In genomic region chr2:16319425-16320245, GRCh38 we compare ENCODE assay signal across 16 cellular contexts.
"Had no signal": no experiment of that assay in that cellular context is flagged by ENCODE, and none has a peak within 500 bp of the region (broad histone marks: within the 10 kb centered on the region; RNA-seq: fewer than 3 reads in every experiment).

No MANE protein-coding gene starts in this region.

- H3K9me3 ChIP-seq: heart left ventricle, left ventricle myocardium inferior, neutrophil, upper lobe of right lung had no signal

- H3K9me3 Mint-ChIP-seq: activated naive CD8-positive, alpha-beta T cell treated with anti-CD3 and anti-CD28 coated beads, Interleukin-2, amount 50 U/mL, for 24 hours had no signal

- DNase-seq: activated CD8-positive, alpha-beta memory T cell treated with anti-CD3 and anti-CD28 coated beads, Interleukin-2, amount 50 U/mL, for 48 hours; activated CD8-positive, alpha-beta T cell treated with anti-CD3 and anti-CD28 coated beads, Interleukin-2, amount 10 ng/mL, durations not matched to agents 7 days and 5 days; activated naive CD4-positive, alpha-beta T cell; activated naive CD8-positive, alpha-beta T cell treated with anti-CD3 and anti-CD28 coated beads, Interleukin-2, amount 50 U/mL, for 24 hours; effector CD4-positive, alpha-beta T cell; heart left ventricle; left ventricle myocardium inferior; mesenchymal stem cell; stimulated activated CD4-positive, alpha-beta T cell treated with anti-CD3 and anti-CD28 coated beads, Interleukin-12 subunit alpha, Interleukin-12 subunit beta, amount 100 ng/mL, for 4 hours; stimulated activated naive CD4-positive, alpha-beta T cell; substantia nigra; T-helper 1 cell; upper lobe of right lung had no signal

- H3K4me1 ChIP-seq: upper lobe of right lung had no signal

- H3K27me3 Mint-ChIP-seq: activated naive CD8-positive, alpha-beta T cell treated with anti-CD3 and anti-CD28 coated beads, Interleukin-2, amount 50 U/mL, for 24 hours had no signal

- H3K4me1 Mint-ChIP-seq: activated naive CD8-positive, alpha-beta T cell treated with anti-CD3 and anti-CD28 coated beads, Interleukin-2, amount 50 U/mL, for 24 hours had no signal

- H3K27ac ChIP-seq: heart left ventricle, left ventricle myocardium inferior, neutrophil, upper lobe of right lung, VCaP had no signal

- H3K36me3 ChIP-seq: cardiac muscle cell, heart left ventricle, left ventricle myocardium inferior, neutrophil, upper lobe of right lung had no signal

- H3K27me3 ChIP-seq: cardiac muscle cell, neutrophil, upper lobe of right lung had no signal

- H3K27ac Mint-ChIP-seq: activated CD8-positive, alpha-beta T cell treated with anti-CD3 and anti-CD28 coated beads, Interleukin-2, amount 10 ng/mL, durations not matched to agents 7 days and 5 days; activated naive CD8-positive, alpha-beta T cell treated with anti-CD3 and anti-CD28 coated beads, Interleukin-2, amount 50 U/mL, for 24 hours had no signal

- H3K4me3 Mint-ChIP-seq: activated CD8-positive, alpha-beta T cell treated with anti-CD3 and anti-CD28 coated beads, Interleukin-2, amount 10 ng/mL, durations not matched to agents 7 days and 5 days; activated naive CD8-positive, alpha-beta T cell treated with anti-CD3 and anti-CD28 coated beads, Interleukin-2, amount 50 U/mL, for 24 hours had no signal

- H3K4me3 ChIP-seq: cardiac muscle cell, heart left ventricle, left ventricle myocardium inferior, upper lobe of right lung had no signal
